Comparison of ENCODE assay signal across 1 cellular context in genomic region chr19:49848938-49849337, GRCh38.
TF ChIP-seq lines count a peak whose summit lies in the region.

No MANE protein-coding gene starts in this region.

TF ChIP-seq in WTC11, 78 proteins besides CTCF, POLR2A, EP300 and RAD21 (continued from another document):
- TF ChIP-seq STAT6 (CRISPR knock-in tag; conservative IDR thresholded peaks at IDR 0.05; ENCODE audit: low read depth) (no peak), AFF4 (CRISPR knock-in tag; IDR thresholded peaks at IDR 0.05; ENCODE audit: borderline replicate concordance) (no peak), PRRX2 (CRISPR knock-in tag; IDR thresholded peaks at IDR 0.05) (no peak), ZNF396 (CRISPR knock-in tag; IDR thresholded peaks at IDR 0.05; ENCODE audit: borderline replicate concordance) (no peak), ARID4B (CRISPR knock-in tag; IDR thresholded peaks at IDR 0.05; ENCODE audit: borderline replicate concordance) (no peak), GTF2I (CRISPR knock-in tag; conservative IDR thresholded peaks at IDR 0.05) (no peak), ZNF512 (CRISPR knock-in tag; IDR thresholded peaks at IDR 0.05; ENCODE audit: borderline replicate concordance) (no peak), ZNF121 (CRISPR knock-in tag; IDR thresholded peaks at IDR 0.05) (no peak), NFE2L1 (CRISPR knock-in tag; IDR thresholded peaks at IDR 0.05) (no peak), TEAD1 (CRISPR knock-in tag; IDR thresholded peaks at IDR 0.05) (no peak), NR2C2 (CRISPR knock-in tag; IDR thresholded peaks at IDR 0.05) (no peak), ESRRA (CRISPR knock-in tag; IDR thresholded peaks at IDR 0.05; ENCODE audit: borderline replicate concordance) (no peak), IRF2 (CRISPR knock-in tag; IDR thresholded peaks at IDR 0.05; ENCODE audit: borderline replicate concordance, low read depth) (no peak)
TF ChIP-seq in WTC11: peak in this region for 0.
